ENCODE assay signal across 10 cellular contexts in genomic region chr11:78351979-78352731, GRCh38.
DNase-seq lines count a peak whose midpoint lies in the region; ATAC-seq and TF ChIP-seq lines count a peak whose summit lies in the region.
"Had no signal": no experiment of that assay in that cellular context is flagged by ENCODE, and none has a peak within 500 bp of the region (broad histone marks: within the 10 kb centered on the region; RNA-seq: fewer than 3 reads in every experiment).

No MANE protein-coding gene starts in this region.

- H3K4me2 ChIP-seq in hepatocyte, result no peak overlapping the region

- DNase-seq in hepatocyte (ENCODE audit: low spot score) (peak; percentile 24), stomach (no peak), gastrocnemius medialis (no peak)
- DNase-seq: NCI-H446 treated with DMSO at 0.1 percent for 48 hours; stimulated activated CD4-positive, alpha-beta T cell treated with anti-CD3 and anti-CD28 coated beads, Interleukin-2, amount 100 ng/mL, for 48 hours had no signal

- H3K4me3 ChIP-seq in HEK293 (ENCODE audit: low read depth, low read length), result no peak overlapping the region
- H3K4me3 ChIP-seq in hepatocyte, result no peak overlapping the region
- no peak overlapping the region for H3K4me3 ChIP-seq in stomach
- H3K4me3 ChIP-seq in gastrocnemius medialis, result no peak overlapping the region
- H3K4me3 ChIP-seq: adrenal gland had no signal

- POLR2A ChIA-PET in HEK293 (lab: Yijun Ruan, JAX), result no interaction called here

- ATAC-seq in SK-N-SH treated with all-trans-retinoic acid at 6 μM for 48 hours, result peak; percentile 52; the same call in 2 of the 3 replicates
- ATAC-seq in GM19463 (IDR thresholded peaks at IDR 0.05; ENCODE audit: unreplicated experiment), result no peak
- ATAC-seq in HG02852 (IDR thresholded peaks at IDR 0.05; ENCODE audit: unreplicated experiment), result no peak
- no peak for ATAC-seq in gastrocnemius medialis

- H3K27ac ChIP-seq in HEK293 (ENCODE audit: extremely low read depth, low read depth, low read length), result no peak overlapping the region
- H3K27ac ChIP-seq in hepatocyte, result peak overlapping the region; percentile 79
- peak overlapping the region in 3 of 5 donors; percentile 23 to 84 (median 78) for H3K27ac ChIP-seq in stomach
- H3K27ac ChIP-seq in gastrocnemius medialis, result no peak overlapping the region

- H3K79me2 ChIP-seq in hepatocyte, result peaks cover 65% of the 10 kb centered on the region

- no peaks in the 10 kb centered on the region for H4K20me1 ChIP-seq in hepatocyte (ENCODE audit: insufficient read depth, poor library complexity, severe bottlenecking)

- TF ChIP-seq CTCF in HEK293 (tag by site-specific recombination; IDR thresholded peaks at IDR 0.05) (no peak), hepatocyte (IDR thresholded peaks at IDR 0.05; ENCODE audit: poor library complexity) (no peak), stomach (IDR thresholded peaks at IDR 0.05) (no peak), gastrocnemius medialis (IDR thresholded peaks at IDR 0.05 in 4 of 5, conservative IDR thresholded peaks at IDR 0.05 in 1 of 5) (no peak)

- in situ Hi-C loops in gastrocnemius medialis (cut with MboI; ENCODE audit: low sequenced_read_pairs in 4 of 4), result no loop called here

- H3K4me1 ChIP-seq in HEK293 (ENCODE audit: control insufficient read depth, insufficient read depth, low read length) (no peaks in the 10 kb centered on the region), hepatocyte (ENCODE audit: insufficient read depth) (peaks cover 32% of the 10 kb centered on the region), stomach (peaks cover 31 to 78% (median 42%) of the 10 kb centered on the region in 4 donors), gastrocnemius medialis (peaks cover 17 to 51% of the 10 kb centered on the region in 2 donors)

- TF ChIP-seq POLR2A in stomach (IDR thresholded peaks at IDR 0.05) (no peak), gastrocnemius medialis (IDR thresholded peaks at IDR 0.05) (no peak)

- no peaks in the 10 kb centered on the region for H3K9me2 ChIP-seq in hepatocyte (replicated peaks; ENCODE audit: insufficient read depth)

- H3K27me3 ChIP-seq in hepatocyte (no peaks in the 10 kb centered on the region), stomach (no peaks in the 10 kb centered on the region), gastrocnemius medialis (no peaks in the 10 kb centered on the region)
- H3K27me3 ChIP-seq: adrenal gland had no signal

- CTCF ChIA-PET in HEK293 (lab: Yijun Ruan, JAX), result interaction anchor here (0.6 to 1.0 kb wide), 2 partner anchors 234 to 342 kb away, joined by 3 read pairs; no protein-coding TSS in a partner anchor

- H3K9me3 ChIP-seq in HEK293 (ENCODE audit: control insufficient read depth, insufficient read depth, low read depth, low read length) (no peaks in the 10 kb centered on the region), hepatocyte (ENCODE audit: low read depth) (no peaks in the 10 kb centered on the region), stomach (no peaks in the 10 kb centered on the region), gastrocnemius medialis (no peaks in the 10 kb centered on the region)
- H3K9me3 ChIP-seq: adrenal gland had no signal

- H3K36me3 ChIP-seq in HEK293 (ENCODE audit: control insufficient read depth in 2 of 2, insufficient read depth in 1 of 2, low read length in 2 of 2) (no peaks in the 10 kb centered on the region), hepatocyte (replicated peaks; ENCODE audit: insufficient read depth, low read depth) (no peaks in the 10 kb centered on the region), stomach (no peaks in the 10 kb centered on the region), gastrocnemius medialis (no peaks in the 10 kb centered on the region)
- H3K36me3 ChIP-seq: adrenal gland had no signal

- no peak for TF ChIP-seq EP300 in stomach (IDR thresholded peaks at IDR 0.05)

- no peak overlapping the region for H2AFZ ChIP-seq in hepatocyte

- WGBS in hepatocyte (ENCODE audit: low lambda C conversion rate, missing lambda C conversion rate), result 72% methylated on average over 14 of the region's 14 CpGs
- 82 to 92% (median 91%) methylated on average over 14 of the region's 14 CpGs for WGBS in stomach, 5 donors

- intact Hi-C loops in stomach (cut with DNase I; ENCODE audit: low total_unique reads) (no loop called here), gastrocnemius medialis (cut with DNase I; ENCODE audit: low total_unique reads) (no loop called here)

TF ChIP-seq in HEK293, 187 proteins besides CTCF, POLR2A, EP300 and RAD21 (continues in another document):
- TF ChIP-seq ZIC2 (tag by site-specific recombination; IDR thresholded peaks at IDR 0.05) (peak; percentile 27; the same call in 1 of the 2 replicates), KLF8 (tag by site-specific recombination; IDR thresholded peaks at IDR 0.05) (no peak), ZNF146 (tag by site-specific recombination; IDR thresholded peaks at IDR 0.05) (no peak), ZNF843 (tag by site-specific recombination; IDR thresholded peaks at IDR 0.05) (peak; percentile 17; the same call in 1 of the 2 replicates), ATF2 (tag by site-specific recombination; IDR thresholded peaks at IDR 0.05; ENCODE audit: low read depth) (no peak), ZNF366 (tag by site-specific recombination; conservative IDR thresholded peaks at IDR 0.05) (0 out of 2 replicates have a peak, but pooled peaks have one; percentile 39), ZFP69B (tag by site-specific recombination; IDR thresholded peaks at IDR 0.05) (no peak), ZNF133 (tag by site-specific recombination; IDR thresholded peaks at IDR 0.05) (no peak)
- TF ChIP-seq, protein P1, sequence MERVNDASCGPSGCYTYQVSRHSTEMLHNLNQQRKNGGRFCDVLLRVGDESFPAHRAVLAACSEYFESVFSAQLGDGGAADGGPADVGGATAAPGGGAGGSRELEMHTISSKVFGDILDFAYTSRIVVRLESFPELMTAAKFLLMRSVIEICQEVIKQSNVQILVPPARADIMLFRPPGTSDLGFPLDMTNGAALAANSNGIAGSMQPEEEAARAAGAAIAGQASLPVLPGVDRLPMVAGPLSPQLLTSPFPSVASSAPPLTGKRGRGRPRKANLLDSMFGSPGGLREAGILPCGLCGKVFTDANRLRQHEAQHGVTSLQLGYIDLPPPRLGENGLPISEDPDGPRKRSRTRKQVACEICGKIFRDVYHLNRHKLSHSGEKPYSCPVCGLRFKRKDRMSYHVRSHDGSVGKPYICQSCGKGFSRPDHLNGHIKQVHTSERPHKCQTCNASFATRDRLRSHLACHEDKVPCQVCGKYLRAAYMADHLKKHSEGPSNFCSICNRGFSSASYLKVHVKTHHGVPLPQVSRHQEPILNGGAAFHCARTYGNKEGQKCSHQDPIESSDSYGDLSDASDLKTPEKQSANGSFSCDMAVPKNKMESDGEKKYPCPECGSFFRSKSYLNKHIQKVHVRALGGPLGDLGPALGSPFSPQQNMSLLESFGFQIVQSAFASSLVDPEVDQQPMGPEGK (tag by site-specific recombination; IDR thresholded peaks at IDR 0.05), result no peak

TF ChIP-seq in SK-N-SH treated with all-trans-retinoic acid at 6 μM for 48 hours, 23 proteins besides CTCF, POLR2A, EP300 and RAD21:
- no peak for TF ChIP-seq ZFP3 (CRISPR knock-in tag; IDR thresholded peaks at IDR 0.05)
- TF ChIP-seq ZNF565 (CRISPR knock-in tag; conservative IDR thresholded peaks at IDR 0.05; ENCODE audit: low read depth), result no peak
- 0 out of 2 replicates have a peak, but pooled peaks have one; percentile 4 for TF ChIP-seq GLIS3 (CRISPR knock-in tag; IDR thresholded peaks at IDR 0.05)
- TF ChIP-seq TCF4 (CRISPR knock-in tag; IDR thresholded peaks at IDR 0.05; ENCODE audit: borderline replicate concordance), result peak; percentile 69; the same call in 1 of the 2 replicates
- peak; percentile 28; the same call in 1 of the 2 replicates for TF ChIP-seq ISL1 (CRISPR knock-in tag; IDR thresholded peaks at IDR 0.05)
- no peak for TF ChIP-seq PPARA (CRISPR knock-in tag; IDR thresholded peaks at IDR 0.05; ENCODE audit: borderline replicate concordance)
- TF ChIP-seq ZNF70 (CRISPR knock-in tag; IDR thresholded peaks at IDR 0.05), result peak; percentile 90
- TF ChIP-seq, protein P2, sequence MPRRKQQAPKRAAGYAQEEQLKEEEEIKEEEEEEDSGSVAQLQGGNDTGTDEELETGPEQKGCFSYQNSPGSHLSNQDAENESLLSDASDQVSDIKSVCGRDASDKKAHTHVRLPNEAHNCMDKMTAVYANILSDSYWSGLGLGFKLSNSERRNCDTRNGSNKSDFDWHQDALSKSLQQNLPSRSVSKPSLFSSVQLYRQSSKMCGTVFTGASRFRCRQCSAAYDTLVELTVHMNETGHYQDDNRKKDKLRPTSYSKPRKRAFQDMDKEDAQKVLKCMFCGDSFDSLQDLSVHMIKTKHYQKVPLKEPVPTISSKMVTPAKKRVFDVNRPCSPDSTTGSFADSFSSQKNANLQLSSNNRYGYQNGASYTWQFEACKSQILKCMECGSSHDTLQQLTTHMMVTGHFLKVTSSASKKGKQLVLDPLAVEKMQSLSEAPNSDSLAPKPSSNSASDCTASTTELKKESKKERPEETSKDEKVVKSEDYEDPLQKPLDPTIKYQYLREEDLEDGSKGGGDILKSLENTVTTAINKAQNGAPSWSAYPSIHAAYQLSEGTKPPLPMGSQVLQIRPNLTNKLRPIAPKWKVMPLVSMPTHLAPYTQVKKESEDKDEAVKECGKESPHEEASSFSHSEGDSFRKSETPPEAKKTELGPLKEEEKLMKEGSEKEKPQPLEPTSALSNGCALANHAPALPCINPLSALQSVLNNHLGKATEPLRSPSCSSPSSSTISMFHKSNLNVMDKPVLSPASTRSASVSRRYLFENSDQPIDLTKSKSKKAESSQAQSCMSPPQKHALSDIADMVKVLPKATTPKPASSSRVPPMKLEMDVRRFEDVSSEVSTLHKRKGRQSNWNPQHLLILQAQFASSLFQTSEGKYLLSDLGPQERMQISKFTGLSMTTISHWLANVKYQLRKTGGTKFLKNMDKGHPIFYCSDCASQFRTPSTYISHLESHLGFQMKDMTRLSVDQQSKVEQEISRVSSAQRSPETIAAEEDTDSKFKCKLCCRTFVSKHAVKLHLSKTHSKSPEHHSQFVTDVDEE (CRISPR knock-in tag; IDR thresholded peaks at IDR 0.05), result peak; percentile 29; the same call in 1 of the 2 replicates
- TF ChIP-seq CSRNP3 (CRISPR knock-in tag; IDR thresholded peaks at IDR 0.05), result no peak

Comparison
In these comparisons a context has a peak if more than half of its experiments do, and no peak if none do; other contexts are left out.
1. H3K27ac ChIP-seq: peak in hepatocyte (single experiment) and stomach (3 of 5); none in HEK293 (single experiment) and gastrocnemius medialis (0 of 4).